ENCODE assay signal across 10 cellular contexts in genomic region chr21:45317401-45318145, GRCh38. TPM values are rescaled to one million over a fixed set of nuclear protein-coding genes. Genes with fewer than 3 reads are reported as not detected.
DNase-seq lines count a peak whose midpoint lies in the region; ATAC-seq, FAIRE-seq and TF ChIP-seq lines count a peak whose summit lies in the region.
"Had no signal": no experiment of that assay in that cellular context is flagged by ENCODE, and none has a peak within 500 bp of the region (broad histone marks: within the 10 kb centered on the region; RNA-seq: fewer than 3 reads in every experiment).

No MANE protein-coding gene starts in this region.

- no peaks in the 10 kb centered on the region for H3K9me3 ChIP-seq in A549
- peaks cover 1% of the 10 kb centered on the region; the same call in 1 of the 2 replicates for H3K9me3 ChIP-seq in MG63
- H3K9me3 ChIP-seq in neuronal stem cell (replicated peaks in 1 of 2; ENCODE audit: control insufficient read depth in 2 of 2, insufficient read depth in 1 of 2, low read depth in 1 of 2, low read length in 2 of 2), result peaks cover 0 to 2% of the 10 kb centered on the region in 2 donors
- no peaks in the 10 kb centered on the region for H3K9me3 ChIP-seq in CD8-positive, alpha-beta memory T cell (ENCODE audit: low read length)

- no peak overlapping the region for H3K4me3 ChIP-seq in A549
- H3K4me3 ChIP-seq in MG63, result no peak overlapping the region
- no peak overlapping the region for H3K4me3 ChIP-seq in neuronal stem cell (ENCODE audit: low read length in 2 of 2)
- H3K4me3 ChIP-seq in CD8-positive, alpha-beta memory T cell (ENCODE audit: low read length), result no peak overlapping the region

- no peak overlapping the region for H3K23ac ChIP-seq in neuronal stem cell (ENCODE audit: low read depth, low read length, poor library complexity)

- no peak for TF ChIP-seq CTCF in A549 (IDR thresholded peaks at IDR 0.05)

- H3K4me1 ChIP-seq in A549, result peaks cover 57% of the 10 kb centered on the region
- H3K4me1 ChIP-seq in neuronal stem cell (ENCODE audit: control insufficient read depth in 2 of 2, insufficient read depth in 1 of 2, low read depth in 1 of 2, low read length in 2 of 2), result peaks cover 10 to 12% of the 10 kb centered on the region in 2 donors
- peaks cover 4% of the 10 kb centered on the region for H3K4me1 ChIP-seq in CD8-positive, alpha-beta memory T cell (ENCODE audit: insufficient read depth, low read length)

- no peak overlapping the region for H2AFZ ChIP-seq in neuronal stem cell (ENCODE audit: low read length)

- no peak for TF ChIP-seq EP300 in A549 (IDR thresholded peaks at IDR 0.05)

- peaks cover 5 to 27% of the 10 kb centered on the region in 2 donors for H3K27me3 Mint-ChIP-seq in CD8-positive, alpha-beta memory T cell
- H3K27me3 Mint-ChIP-seq: activated T-cell treated with anti-CD3 and anti-CD28 coated beads, Interleukin-2, amount 50 U/mL, for 24 hours had no signal

- no peaks in the 10 kb centered on the region for H3K36me3 Mint-ChIP-seq in CD8-positive, alpha-beta memory T cell

- 54% methylated on average over 5 of the region's 17 CpGs for WGBS in A549 (ENCODE audit: missing lambda C conversion rate)
- no CpG with 5 or more reads among the region's 17 CpGs for WGBS in neuronal stem cell (ENCODE audit: extremely low coverage in 2 of 2, insufficient read length in 2 of 2, insufficient replicate concordance in 1 of 2), 2 donors

- H2AK5ac ChIP-seq in neuronal stem cell (ENCODE audit: low read depth, low read length), result peak overlapping the region; percentile 99

- H4K91ac ChIP-seq in neuronal stem cell (ENCODE audit: low read depth, low read length, poor library complexity), result no peak overlapping the region

- no peaks in the 10 kb centered on the region for H3K9me3 Mint-ChIP-seq in CD8-positive, alpha-beta memory T cell
- H3K9me3 Mint-ChIP-seq: activated T-cell treated with anti-CD3 and anti-CD28 coated beads, Interleukin-2, amount 50 U/mL, for 24 hours had no signal

- H3K27ac ChIP-seq in A549 (peak overlapping the region; percentile 97 to 100), neuronal stem cell (replicated peaks; ENCODE audit: low read length) (no peak overlapping the region)
- H3K27ac ChIP-seq in CD8-positive, alpha-beta memory T cell (ENCODE audit: low read depth, low read length), result no peak overlapping the region

- DNase-seq in A549 (ENCODE audit: low read depth in 1 of 2, low spot score in 1 of 2) (peak in 1 of 2 experiments; percentile 52), MG63 (peak; percentile 83), fibroblast of gingiva (ENCODE audit: low read depth) (peak; percentile 45), neuronal stem cell (ENCODE audit: low spot score) (no peak)
- DNase-seq in CD8-positive, alpha-beta memory T cell, result no peak
- DNase-seq in activated T-cell treated with anti-CD3 and anti-CD28 coated beads, Interleukin-2, amount 50 U/mL, for 1 hour, result no peak
- no peak for DNase-seq in stimulated activated CD4-positive, alpha-beta T cell treated with anti-CD3 and anti-CD28 coated beads, Interleukin-4, amount 100 ng/mL, for 24 hours
- DNase-seq: activated T-cell treated with anti-CD3 and anti-CD28 coated beads, Interleukin-2, amount 50 U/mL, for 24 hours; NCI-H1105 treated with DMSO at 0.1 percent for 48 hours had no signal

- H2BK15ac ChIP-seq in neuronal stem cell (ENCODE audit: low read length), result peak overlapping the region; percentile 95

- H3K79me1 ChIP-seq in neuronal stem cell (ENCODE audit: low read depth, low read length), result no peaks in the 10 kb centered on the region

- TF ChIP-seq POLR2A in A549 (IDR thresholded peaks at IDR 0.05; ENCODE audit: low read length), result no peak

- CTCF ChIA-PET in A549 (lab: Yijun Ruan, JAX), result interaction anchor here (1.0 to 2.6 kb wide), 7 partner anchors 9 to 177 kb away, joined by 3 to 12 read pairs (median 5); no protein-coding TSS in a partner anchor
- CTCF ChIA-PET in CD8-positive, alpha-beta memory T cell (lab: Charles Lee), result no interaction called here

- H3K4me1 Mint-ChIP-seq in CD8-positive, alpha-beta memory T cell, result peaks cover 0 to 6% (median 5%) of the 10 kb centered on the region in 3 donors

- POLR2A ChIA-PET in A549 (lab: Yijun Ruan, JAX), result no interaction called here
- POLR2A ChIA-PET in CD8-positive, alpha-beta memory T cell (lab: Charles Lee), result no interaction called here

- H3K27me3 ChIP-seq in MG63 (no peaks in the 10 kb centered on the region), neuronal stem cell (ENCODE audit: control insufficient read depth in 3 of 3, insufficient read depth in 3 of 3, low read depth in 1 of 3, low read length in 3 of 3) (no peaks in the 10 kb centered on the region)
- H3K27me3 ChIP-seq in CD8-positive, alpha-beta memory T cell (ENCODE audit: insufficient read depth, low read length, poor library complexity, severe bottlenecking), result no peaks in the 10 kb centered on the region

- H3K9ac ChIP-seq in neuronal stem cell (ENCODE audit: low read depth, low read length, poor library complexity), result no peak overlapping the region

- no peak overlapping the region for H2BK120ac ChIP-seq in neuronal stem cell (ENCODE audit: low read depth, low read length)

- no peak overlapping the region for H3K27ac Mint-ChIP-seq in CD8-positive, alpha-beta memory T cell
- H3K27ac Mint-ChIP-seq: activated T-cell treated with anti-CD3 and anti-CD28 coated beads, Interleukin-2, amount 50 U/mL, for 24 hours had no signal

- no peak for FAIRE-seq in A549 (lab: Jason Lieb, UNC)

- H3K4ac ChIP-seq in neuronal stem cell (ENCODE audit: low read length), result peak overlapping the region; percentile 53

- TF ChIP-seq RAD21 in A549 (conservative IDR thresholded peaks at IDR 0.05 in 1 of 2, IDR thresholded peaks at IDR 0.05 in 1 of 2), result no peak

- peak overlapping the region; percentile 82 for H3K4me2 ChIP-seq in A549
- H3K4me2 ChIP-seq in neuronal stem cell (ENCODE audit: insufficient read depth, low read length, poor library complexity, severe bottlenecking), result no peak overlapping the region

- H4K8ac ChIP-seq in neuronal stem cell (ENCODE audit: low read depth, low read length), result no peak overlapping the region

- peak overlapping the region; percentile 83 for H3K18ac ChIP-seq in neuronal stem cell (ENCODE audit: low read length)

- H2BK5ac ChIP-seq in neuronal stem cell (ENCODE audit: low read length), result peak overlapping the region; percentile 66

- ATAC-seq in A549 (no peak), GM18873 (IDR thresholded peaks at IDR 0.05; ENCODE audit: low FRiP score, unreplicated experiment) (no peak)

- H3K14ac ChIP-seq in neuronal stem cell (ENCODE audit: low read length), result peak overlapping the region; percentile 94

- peak overlapping the region; percentile 46 for H2BK12ac ChIP-seq in neuronal stem cell (ENCODE audit: low read length)

- H3K36me3 ChIP-seq in MG63 (no peaks in the 10 kb centered on the region), neuronal stem cell (replicated peaks in 1 of 2; ENCODE audit: control insufficient read depth in 2 of 2, insufficient read depth in 2 of 2, low read length in 2 of 2) (no peaks in the 10 kb centered on the region)
- H3K36me3 ChIP-seq in CD8-positive, alpha-beta memory T cell (ENCODE audit: insufficient read depth, low read length), result no peaks in the 10 kb centered on the region

- no peak overlapping the region for H3K4me3 Mint-ChIP-seq in CD8-positive, alpha-beta memory T cell
- H3K4me3 Mint-ChIP-seq: activated T-cell treated with anti-CD3 and anti-CD28 coated beads, Interleukin-2, amount 50 U/mL, for 24 hours had no signal

TF ChIP-seq in A549, 52 proteins besides CTCF, POLR2A, EP300 and RAD21 (continues in another document):
- TF ChIP-seq ZNF302 (CRISPR knock-in tag; IDR thresholded peaks at IDR 0.05) (no peak), HES2 (IDR thresholded peaks at IDR 0.05) (no peak), MAX (IDR thresholded peaks at IDR 0.05) (peak; percentile 32; the same call in 1 of the 2 replicates), PBX3 (IDR thresholded peaks at IDR 0.05) (0 out of 2 replicates have a peak, but pooled peaks have one; percentile 12), KDM1A (IDR thresholded peaks at IDR 0.05; ENCODE audit: low read depth) (no peak), TP53 (CRISPR knock-in tag; IDR thresholded peaks at IDR 0.05) (no peak), BHLHE40 (IDR thresholded peaks at IDR 0.05; ENCODE audit: low read depth, low read length) (no peak), CBX2 (IDR thresholded peaks at IDR 0.05; ENCODE audit: borderline replicate concordance, low read depth) (no peak), SMC3 (IDR thresholded peaks at IDR 0.05) (no peak), MAFK (IDR thresholded peaks at IDR 0.05; ENCODE audit: partially characterized antibody) (no peak), RNF2 (IDR thresholded peaks at IDR 0.05; ENCODE audit: borderline replicate concordance, low read depth) (no peak), JUNB (IDR thresholded peaks at IDR 0.05) (no peak), KDM5A (IDR thresholded peaks at IDR 0.05) (no peak), RARB (CRISPR knock-in tag; IDR thresholded peaks at IDR 0.05) (no peak)

RNA-seq across cellular contexts. Expression of gene POFUT2, which starts 29.9 kb away (rescaled TPM):
- polyA plus RNA-seq in A549 (2011; rRNA removed) (10.5 and 10.7 TPM in 2 replicates), A549 (2017; fragmentation: RNase III; extraction: RNeasy Plus Mini Kit Qiagen cat#74134 plus additional on column Dnase treatment) (14.7 to 16.6 TPM (median 16.1 TPM) in 3 replicates)
- polyA plus RNA-seq in A549 (2012; cell fraction: cytosol; rRNA removed), result 10.3 and 12.3 TPM in 2 replicates
- 53.6 and 61.8 TPM in 2 replicates for polyA plus RNA-seq in A549 (2012; cell fraction: nucleus; rRNA removed)
- 6.4 and 11.6 TPM in 2 replicates for polyA minus RNA-seq in A549 (2011; rRNA and poly(A)+ RNA removed)
- 16.9 and 33.0 TPM in 2 replicates for total RNA-seq in MG63 (2014; rRNA removed; shearing (Covaris generic); ENCODE audit: low replicate concordance)
- 33.3 TPM for polyA plus RNA-seq in neuronal stem cell (2013, experiment 1 of 2)
- polyA plus RNA-seq in neuronal stem cell (2013, experiment 2 of 2), result 32.4 TPM
- 10 to 100 TPM; 13.5 to 14.5 TPM for total RNA-seq in CD8-positive, alpha-beta memory T cell
- polyA plus RNA-seq in CD8-positive, alpha-beta memory T cell, result 4.9 TPM

Comparison
In these comparisons a context has a peak if more than half of its experiments do, and no peak if none do; other contexts are left out.
1. DNase-seq: peak in MG63 (single experiment) and fibroblast of gingiva (single experiment); none in neuronal stem cell (single experiment), CD8-positive, alpha-beta memory T cell (0 of 5), activated T-cell treated with anti-CD3 and anti-CD28 coated beads, Interleukin-2, amount 50 U/mL, for 1 hour (single experiment) and stimulated activated CD4-positive, alpha-beta T cell treated with anti-CD3 and anti-CD28 coated beads, Interleukin-4, amount 100 ng/mL, for 24 hours (single experiment).
2. H3K27ac ChIP-seq: peak in A549 (2 of 2); none in neuronal stem cell (single experiment) and CD8-positive, alpha-beta memory T cell (single experiment).